ENCODE assay signal across 1 cellular context in the genomic region with DNA sequence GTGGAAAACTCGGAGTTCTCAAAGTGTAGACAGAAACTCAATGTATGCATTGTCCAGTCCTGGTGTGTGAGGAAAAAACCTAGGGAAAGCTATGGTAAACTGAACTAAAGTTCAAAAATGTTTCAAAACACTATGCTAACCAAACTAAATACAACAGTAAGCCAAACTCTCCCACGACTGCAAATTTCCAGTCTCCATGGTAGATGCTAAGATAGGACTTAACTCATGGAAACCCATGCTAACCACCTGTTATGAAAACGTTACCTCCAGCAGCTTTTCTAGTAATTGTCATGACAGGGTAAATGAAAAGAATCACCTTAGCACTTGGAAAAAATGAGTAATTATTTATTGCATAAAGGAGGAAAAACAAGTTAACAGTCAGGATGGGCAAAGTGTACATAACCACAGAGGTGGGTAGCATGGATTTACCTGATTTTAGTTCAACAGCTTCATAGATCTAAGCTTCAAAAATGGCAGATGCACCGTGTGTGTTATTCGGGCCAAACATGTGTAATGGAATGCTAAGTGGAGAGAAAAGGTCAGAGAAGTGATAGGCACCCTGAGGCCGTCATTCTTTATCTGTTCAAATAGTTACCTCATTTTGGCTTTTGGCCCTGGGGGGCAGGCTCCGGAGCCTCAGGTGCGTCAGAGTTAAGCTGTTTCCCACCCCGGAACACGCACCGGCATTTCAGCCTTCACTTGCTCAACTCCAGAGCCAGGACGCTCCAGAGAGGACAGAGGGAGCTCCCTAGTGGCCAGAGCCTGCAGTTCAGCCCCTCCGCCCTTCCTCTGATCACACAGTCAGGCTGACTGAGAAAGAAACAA.
TF ChIP-seq lines count a peak whose summit lies in the region.

No MANE protein-coding gene starts in this region.

TF ChIP-seq in HepG2, 621 proteins besides CTCF, POLR2A, EP300 and RAD21 (continued from another document):
- TF ChIP-seq, protein P1, sequence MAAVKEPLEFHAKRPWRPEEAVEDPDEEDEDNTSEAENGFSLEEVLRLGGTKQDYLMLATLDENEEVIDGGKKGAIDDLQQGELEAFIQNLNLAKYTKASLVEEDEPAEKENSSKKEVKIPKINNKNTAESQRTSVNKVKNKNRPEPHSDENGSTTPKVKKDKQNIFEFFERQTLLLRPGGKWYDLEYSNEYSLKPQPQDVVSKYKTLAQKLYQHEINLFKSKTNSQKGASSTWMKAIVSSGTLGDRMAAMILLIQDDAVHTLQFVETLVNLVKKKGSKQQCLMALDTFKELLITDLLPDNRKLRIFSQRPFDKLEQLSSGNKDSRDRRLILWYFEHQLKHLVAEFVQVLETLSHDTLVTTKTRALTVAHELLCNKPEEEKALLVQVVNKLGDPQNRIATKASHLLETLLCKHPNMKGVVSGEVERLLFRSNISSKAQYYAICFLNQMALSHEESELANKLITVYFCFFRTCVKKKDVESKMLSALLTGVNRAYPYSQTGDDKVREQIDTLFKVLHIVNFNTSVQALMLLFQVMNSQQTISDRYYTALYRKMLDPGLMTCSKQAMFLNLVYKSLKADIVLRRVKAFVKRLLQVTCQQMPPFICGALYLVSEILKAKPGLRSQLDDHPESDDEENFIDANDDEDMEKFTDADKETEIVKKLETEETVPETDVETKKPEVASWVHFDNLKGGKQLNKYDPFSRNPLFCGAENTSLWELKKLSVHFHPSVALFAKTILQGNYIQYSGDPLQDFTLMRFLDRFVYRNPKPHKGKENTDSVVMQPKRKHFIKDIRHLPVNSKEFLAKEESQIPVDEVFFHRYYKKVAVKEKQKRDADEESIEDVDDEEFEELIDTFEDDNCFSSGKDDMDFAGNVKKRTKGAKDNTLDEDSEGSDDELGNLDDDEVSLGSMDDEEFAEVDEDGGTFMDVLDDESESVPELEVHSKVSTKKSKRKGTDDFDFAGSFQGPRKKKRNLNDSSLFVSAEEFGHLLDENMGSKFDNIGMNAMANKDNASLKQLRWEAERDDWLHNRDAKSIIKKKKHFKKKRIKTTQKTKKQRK (IDR thresholded peaks at IDR 0.05; ENCODE audit: low read length) = no peak
- TF ChIP-seq, protein P2, sequence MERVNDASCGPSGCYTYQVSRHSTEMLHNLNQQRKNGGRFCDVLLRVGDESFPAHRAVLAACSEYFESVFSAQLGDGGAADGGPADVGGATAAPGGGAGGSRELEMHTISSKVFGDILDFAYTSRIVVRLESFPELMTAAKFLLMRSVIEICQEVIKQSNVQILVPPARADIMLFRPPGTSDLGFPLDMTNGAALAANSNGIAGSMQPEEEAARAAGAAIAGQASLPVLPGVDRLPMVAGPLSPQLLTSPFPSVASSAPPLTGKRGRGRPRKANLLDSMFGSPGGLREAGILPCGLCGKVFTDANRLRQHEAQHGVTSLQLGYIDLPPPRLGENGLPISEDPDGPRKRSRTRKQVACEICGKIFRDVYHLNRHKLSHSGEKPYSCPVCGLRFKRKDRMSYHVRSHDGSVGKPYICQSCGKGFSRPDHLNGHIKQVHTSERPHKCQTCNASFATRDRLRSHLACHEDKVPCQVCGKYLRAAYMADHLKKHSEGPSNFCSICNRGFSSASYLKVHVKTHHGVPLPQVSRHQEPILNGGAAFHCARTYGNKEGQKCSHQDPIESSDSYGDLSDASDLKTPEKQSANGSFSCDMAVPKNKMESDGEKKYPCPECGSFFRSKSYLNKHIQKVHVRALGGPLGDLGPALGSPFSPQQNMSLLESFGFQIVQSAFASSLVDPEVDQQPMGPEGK (CRISPR knock-in tag; IDR thresholded peaks at IDR 0.05) = peak; percentile 96
- TF ChIP-seq HOXA3 (CRISPR knock-in tag; IDR thresholded peaks at IDR 0.05) = peak; percentile 92
- TF ChIP-seq ISX (CRISPR knock-in tag; conservative IDR thresholded peaks at IDR 0.05) = peak; percentile 79; the same call in 1 of the 2 replicates
- TF ChIP-seq ZNF101 (CRISPR knock-in tag; IDR thresholded peaks at IDR 0.05; ENCODE audit: borderline replicate concordance, low read depth) = no peak
- peak; percentile 71; the same call in 1 of the 2 replicates for TF ChIP-seq KLF15 (CRISPR knock-in tag; IDR thresholded peaks at IDR 0.05; ENCODE audit: borderline replicate concordance)
- no peak for TF ChIP-seq NFE2L1 (CRISPR knock-in tag; IDR thresholded peaks at IDR 0.05; ENCODE audit: borderline replicate concordance)
- TF ChIP-seq MTF1 (CRISPR knock-in tag; IDR thresholded peaks at IDR 0.05) = no peak
- no peak for TF ChIP-seq ZNF496 (CRISPR knock-in tag; IDR thresholded peaks at IDR 0.05; ENCODE audit: insufficient replicate concordance)
- no peak for TF ChIP-seq ASH2L (IDR thresholded peaks at IDR 0.05; ENCODE audit: insufficient read length, low read depth, low read length)
- peak; percentile 66 for TF ChIP-seq ZNF263 (CRISPR knock-in tag; IDR thresholded peaks at IDR 0.05)
- TF ChIP-seq, protein P3, sequence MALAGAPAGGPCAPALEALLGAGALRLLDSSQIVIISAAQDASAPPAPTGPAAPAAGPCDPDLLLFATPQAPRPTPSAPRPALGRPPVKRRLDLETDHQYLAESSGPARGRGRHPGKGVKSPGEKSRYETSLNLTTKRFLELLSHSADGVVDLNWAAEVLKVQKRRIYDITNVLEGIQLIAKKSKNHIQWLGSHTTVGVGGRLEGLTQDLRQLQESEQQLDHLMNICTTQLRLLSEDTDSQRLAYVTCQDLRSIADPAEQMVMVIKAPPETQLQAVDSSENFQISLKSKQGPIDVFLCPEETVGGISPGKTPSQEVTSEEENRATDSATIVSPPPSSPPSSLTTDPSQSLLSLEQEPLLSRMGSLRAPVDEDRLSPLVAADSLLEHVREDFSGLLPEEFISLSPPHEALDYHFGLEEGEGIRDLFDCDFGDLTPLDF (CRISPR knock-in tag; IDR thresholded peaks at IDR 0.05) = 0 out of 2 replicates have a peak, but pooled peaks have one; percentile 16
- TF ChIP-seq, protein P4, sequence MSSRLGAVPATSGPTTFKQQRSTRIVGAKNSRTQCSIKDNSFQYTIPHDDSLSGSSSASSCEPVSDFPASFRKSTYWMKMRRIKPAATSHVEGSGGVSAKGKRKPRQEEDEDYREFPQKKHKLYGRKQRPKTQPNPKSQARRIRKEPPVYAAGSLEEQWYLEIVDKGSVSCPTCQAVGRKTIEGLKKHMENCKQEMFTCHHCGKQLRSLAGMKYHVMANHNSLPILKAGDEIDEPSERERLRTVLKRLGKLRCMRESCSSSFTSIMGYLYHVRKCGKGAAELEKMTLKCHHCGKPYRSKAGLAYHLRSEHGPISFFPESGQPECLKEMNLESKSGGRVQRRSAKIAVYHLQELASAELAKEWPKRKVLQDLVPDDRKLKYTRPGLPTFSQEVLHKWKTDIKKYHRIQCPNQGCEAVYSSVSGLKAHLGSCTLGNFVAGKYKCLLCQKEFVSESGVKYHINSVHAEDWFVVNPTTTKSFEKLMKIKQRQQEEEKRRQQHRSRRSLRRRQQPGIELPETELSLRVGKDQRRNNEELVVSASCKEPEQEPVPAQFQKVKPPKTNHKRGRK (CRISPR knock-in tag; IDR thresholded peaks at IDR 0.05) = peak; percentile 78
- peak; percentile 56; the same call in 1 of the 2 replicates for TF ChIP-seq KDM4B (CRISPR knock-in tag; IDR thresholded peaks at IDR 0.05)
- TF ChIP-seq, protein P5, sequence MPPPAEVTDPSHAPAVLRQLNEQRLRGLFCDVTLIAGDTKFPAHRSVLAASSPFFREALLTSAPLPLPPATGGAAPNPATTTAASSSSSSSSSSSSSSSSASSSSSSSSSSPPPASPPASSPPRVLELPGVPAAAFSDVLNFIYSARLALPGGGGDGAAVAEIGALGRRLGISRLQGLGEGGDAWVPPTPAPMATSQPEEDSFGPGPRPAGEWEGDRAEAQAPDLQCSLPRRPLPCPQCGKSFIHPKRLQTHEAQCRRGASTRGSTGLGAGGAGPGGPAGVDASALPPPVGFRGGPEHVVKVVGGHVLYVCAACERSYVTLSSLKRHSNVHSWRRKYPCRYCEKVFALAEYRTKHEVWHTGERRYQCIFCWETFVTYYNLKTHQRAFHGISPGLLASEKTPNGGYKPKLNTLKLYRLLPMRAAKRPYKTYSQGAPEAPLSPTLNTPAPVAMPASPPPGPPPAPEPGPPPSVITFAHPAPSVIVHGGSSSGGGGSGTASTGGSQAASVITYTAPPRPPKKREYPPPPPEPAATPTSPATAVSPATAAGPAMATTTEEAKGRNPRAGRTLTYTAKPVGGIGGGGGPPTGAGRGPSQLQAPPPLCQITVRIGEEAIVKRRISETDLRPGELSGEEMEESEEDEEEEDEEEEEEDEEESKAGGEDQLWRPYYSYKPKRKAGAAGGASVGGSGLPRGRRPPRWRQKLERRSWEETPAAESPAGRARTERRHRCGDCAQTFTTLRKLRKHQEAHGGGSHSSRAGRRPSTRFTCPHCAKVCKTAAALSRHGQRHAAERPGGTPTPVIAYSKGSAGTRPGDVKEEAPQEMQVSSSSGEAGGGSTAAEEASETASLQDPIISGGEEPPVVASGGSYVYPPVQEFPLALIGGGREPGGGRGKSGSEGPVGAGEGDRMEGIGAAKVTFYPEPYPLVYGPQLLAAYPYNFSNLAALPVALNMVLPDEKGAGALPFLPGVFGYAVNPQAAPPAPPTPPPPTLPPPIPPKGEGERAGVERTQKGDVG (CRISPR knock-in tag; IDR thresholded peaks at IDR 0.05; ENCODE audit: borderline replicate concordance) = 0 out of 2 replicates have a peak, but pooled peaks have one; percentile 71
- 0 out of 2 replicates have a peak, but pooled peaks have one; percentile 36 for TF ChIP-seq ZNF552 (CRISPR knock-in tag; IDR thresholded peaks at IDR 0.05; ENCODE audit: borderline replicate concordance)
- TF ChIP-seq ZNF33B (CRISPR knock-in tag; IDR thresholded peaks at IDR 0.05) = peak; percentile 68; the same call in 1 of the 2 replicates
- TF ChIP-seq SMC3 (IDR thresholded peaks at IDR 0.05; ENCODE audit: low read length) = peak; percentile 90
- no peak for TF ChIP-seq ZNF282 (IDR thresholded peaks at IDR 0.05; ENCODE audit: partially characterized antibody)
- no peak for TF ChIP-seq GFI1 (CRISPR knock-in tag; IDR thresholded peaks at IDR 0.05; ENCODE audit: borderline replicate concordance)
- TF ChIP-seq CBX5 (CRISPR knock-in tag; IDR thresholded peaks at IDR 0.05; ENCODE audit: borderline replicate concordance) = peak; percentile 93; the same call in 1 of the 2 replicates
- TF ChIP-seq RFXAP (CRISPR knock-in tag; IDR thresholded peaks at IDR 0.05; ENCODE audit: borderline replicate concordance) = peak; percentile 33; the same call in 1 of the 2 replicates
